In genomic region chr12:101410169-101410568, GRCh38 we compare ENCODE assay signal across 3 cellular contexts.
TF ChIP-seq lines count a peak whose summit lies in the region.
"Not testable (repeated sequence)": the region's sequence is repeated elsewhere in the genome, so short reads cannot be mapped to it uniquely, and the experiment has no call there.

No MANE protein-coding gene starts in this region.

TF ChIP-seq in HEK293, 187 proteins besides CTCF, POLR2A, EP300 and RAD21:
- TF ChIP-seq ZBTB20 (tag by site-specific recombination; IDR thresholded peaks at IDR 0.05): peak; percentile 49; the same call in 1 of the 2 replicates
TF ChIP-seq in HEK293: peak in this region for 1; not testable (repeated sequence) for 186.

TF ChIP-seq in K562, 482 proteins besides CTCF, POLR2A, EP300 and RAD21:
- TF ChIP-seq NR2C1 (IDR thresholded peaks at IDR 0.05) (0 out of 2 replicates have a peak, but pooled peaks have one; percentile 23), NR2C1 (tag; IDR thresholded peaks at IDR 0.05) (peak; percentile 42; the same call in 1 of the 2 replicates), SMARCA4 (IDR thresholded peaks at IDR 0.05) (peak; percentile 49; the same call in 1 of the 2 replicates), JUND (IDR thresholded peaks at IDR 0.05; ENCODE audit: borderline replicate concordance, low read depth, low read length) (peak; percentile 40; the same call in 1 of the 2 replicates), ARID1B (IDR thresholded peaks at IDR 0.05) (peak; percentile 39), DPF2 (IDR thresholded peaks at IDR 0.05) (peak; percentile 56), EGR1 (conservative IDR thresholded peaks at IDR 0.05) (peak; percentile 79), FOSL1 (tag; conservative IDR thresholded peaks at IDR 0.05) (peak; percentile 39; the same call in 1 of the 2 replicates)
- TF ChIP-seq, protein P1, sequence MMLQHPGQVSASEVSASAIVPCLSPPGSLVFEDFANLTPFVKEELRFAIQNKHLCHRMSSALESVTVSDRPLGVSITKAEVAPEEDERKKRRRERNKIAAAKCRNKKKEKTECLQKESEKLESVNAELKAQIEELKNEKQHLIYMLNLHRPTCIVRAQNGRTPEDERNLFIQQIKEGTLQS (IDR thresholded peaks at IDR 0.05): peak; percentile 80
- TF ChIP-seq, protein P1 (CRISPR knock-in tag; conservative IDR thresholded peaks at IDR 0.05): not testable (repeated sequence)
- not testable (repeated sequence) for TF ChIP-seq JUND (tag; IDR thresholded peaks at IDR 0.05; ENCODE audit: borderline replicate concordance, low read depth, low read length)
TF ChIP-seq in K562: peak in this region for 8; not testable (repeated sequence) for 474.

TF ChIP-seq in HepG2, 621 proteins besides CTCF, POLR2A, EP300 and RAD21:
- peak; percentile 38; the same call in 1 of the 2 replicates for TF ChIP-seq FOSL2 (CRISPR knock-in tag; IDR thresholded peaks at IDR 0.05)
